ENCODE assay signal across 11 cellular contexts in the genomic region with DNA sequence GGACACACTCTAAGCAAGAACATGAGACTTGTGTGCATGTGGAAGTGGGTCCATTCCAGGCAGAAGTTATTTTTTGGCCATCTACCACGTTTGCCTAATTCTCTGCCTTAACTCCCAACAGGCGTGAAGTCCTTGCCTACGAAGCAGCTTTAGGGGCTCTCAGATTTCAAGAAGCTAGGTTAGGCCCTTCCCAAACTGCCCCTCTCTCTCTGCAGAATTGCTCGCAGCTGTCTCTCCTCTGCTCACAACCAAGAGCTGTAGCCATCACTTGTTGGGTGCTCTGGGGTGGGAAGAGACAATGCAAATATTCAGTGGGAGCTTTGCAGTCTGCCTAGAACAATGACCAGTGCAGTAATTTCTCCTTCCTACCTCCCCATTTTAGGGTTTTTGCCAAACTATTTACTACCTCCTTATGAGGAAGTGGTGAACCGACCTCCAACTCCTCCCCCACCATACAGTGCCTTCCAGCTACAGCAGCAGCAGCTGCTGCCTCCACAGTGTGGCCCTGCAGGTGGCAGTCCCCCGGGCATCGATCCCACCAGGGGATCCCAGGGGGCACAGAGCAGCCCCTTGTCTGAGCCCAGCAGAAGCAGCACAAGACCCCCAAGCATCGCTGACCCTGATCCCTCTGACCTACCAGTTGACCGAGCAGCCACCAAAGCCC. TPM values are rescaled to one million over a fixed set of nuclear protein-coding genes. Genes with fewer than 3 reads are reported as not detected.
A peak's percentile ranks its signal among the peaks of the same experiment; 100 is the strongest.
DNase-seq lines count a peak whose midpoint lies in the region; ATAC-seq lines count a peak whose summit lies in the region.
"Had no signal": no experiment of that assay in that cellular context is flagged by ENCODE, and none has a peak within 500 bp of the region (broad histone marks: within the 10 kb centered on the region; RNA-seq: fewer than 3 reads in every experiment).

No MANE protein-coding gene starts in this region.

- no peak for DNase-seq in CD4-positive, alpha-beta memory T cell
- DNase-seq in Kasumi-1 (lab: John Stamatoyannopoulos, UW) (peak; percentile 94), DMS 273 (lab: John Stamatoyannopoulos, UW; ENCODE audit: unreplicated experiment) (no peak), EL (no peak)
- peak; percentile 72 for DNase-seq in activated CD8-positive, alpha-beta T cell treated with anti-CD3 and anti-CD28 coated beads, Interleukin-2, amount 10 ng/mL, durations not matched to agents 7 days and 5 days
- peak in 7 of 10 donors; percentile 5 to 65 (median 26) for DNase-seq in naive thymus-derived CD8-positive, alpha-beta T cell
- DNase-seq in activated CD4-positive, CD25-positive, alpha-beta regulatory T cell (lab: John Stamatoyannopoulos, UW): no peak
- DNase-seq: DMS153 had no signal

- intact Hi-C loops in CD4-positive, alpha-beta memory T cell (cut with micrococcal nuclease): no loop called here

- H3K4me3 Mint-ChIP-seq in CD4-positive, alpha-beta memory T cell: no peak overlapping the region
- peak overlapping the region; percentile 61 for H3K4me3 Mint-ChIP-seq in activated CD8-positive, alpha-beta T cell treated with anti-CD3 and anti-CD28 coated beads, Interleukin-2, amount 10 ng/mL, durations not matched to agents 7 days and 5 days
- H3K4me3 Mint-ChIP-seq in naive thymus-derived CD8-positive, alpha-beta T cell: peak overlapping the region in 9 of 10 donors; percentile 4 to 66 (median 28)

- H3K27ac ChIP-seq in CD4-positive, alpha-beta memory T cell (ENCODE audit: low read depth, low read length): no peak overlapping the region

- H3K4me1 Mint-ChIP-seq in CD4-positive, alpha-beta memory T cell: peaks cover 0 to 10% (median 2%) of the 10 kb centered on the region in 4 donors
- peaks cover 40% of the 10 kb centered on the region for H3K4me1 Mint-ChIP-seq in activated CD8-positive, alpha-beta T cell treated with anti-CD3 and anti-CD28 coated beads, Interleukin-2, amount 10 ng/mL, durations not matched to agents 7 days and 5 days (ENCODE audit: low read depth)
- H3K4me1 Mint-ChIP-seq in naive thymus-derived CD8-positive, alpha-beta T cell: peaks cover 11 to 37% (median 19%) of the 10 kb centered on the region in 4 donors

- no peaks in the 10 kb centered on the region for H3K4me1 ChIP-seq in CD4-positive, alpha-beta memory T cell (ENCODE audit: insufficient read depth, low read length)

- POLR2A ChIA-PET in CD4-positive, alpha-beta memory T cell (lab: Charles Lee; ENCODE audit: partially characterized antibody): no interaction called here
- POLR2A ChIA-PET in activated CD8-positive, alpha-beta T cell treated with anti-CD3 and anti-CD28 coated beads, Interleukin-2, amount 10 ng/mL, durations not matched to agents 7 days and 5 days (lab: Charles Lee): interaction anchor here (0.8 to 1.2 kb wide), 3 partner anchors 9 to 138 kb away, joined by 3 read pairs; no protein-coding TSS in a partner anchor
- POLR2A ChIA-PET in naive thymus-derived CD8-positive, alpha-beta T cell (lab: Charles Lee): interaction anchor here (1.0 kb wide), 1 partner anchor 25 kb away, joined by 3 read pairs; no protein-coding TSS in a partner anchor

- H3K27ac Mint-ChIP-seq in CD4-positive, alpha-beta memory T cell: peak overlapping the region in 5 of 7 donors; percentile 13 to 88 (median 22)
- H3K27ac Mint-ChIP-seq in activated CD8-positive, alpha-beta T cell treated with anti-CD3 and anti-CD28 coated beads, Interleukin-2, amount 10 ng/mL, durations not matched to agents 7 days and 5 days: peak overlapping the region; percentile 94
- peak overlapping the region; percentile 84 to 91 (median 86) for H3K27ac Mint-ChIP-seq in naive thymus-derived CD8-positive, alpha-beta T cell

- H3K36me3 Mint-ChIP-seq in CD4-positive, alpha-beta memory T cell: peaks cover 38 to 51% of the 10 kb centered on the region in 2 donors
- peaks cover 36% of the 10 kb centered on the region for H3K36me3 Mint-ChIP-seq in activated CD8-positive, alpha-beta T cell treated with anti-CD3 and anti-CD28 coated beads, Interleukin-2, amount 10 ng/mL, durations not matched to agents 7 days and 5 days (ENCODE audit: low read depth)
- peaks cover 0 to 76% (median 12%) of the 10 kb centered on the region in 3 donors for H3K36me3 Mint-ChIP-seq in naive thymus-derived CD8-positive, alpha-beta T cell

- no peak overlapping the region for H3K4me3 ChIP-seq in CD4-positive, alpha-beta memory T cell (ENCODE audit: low read length in 2 of 2)

- CTCF ChIA-PET in CD4-positive, alpha-beta memory T cell (lab: Charles Lee; ENCODE audit: partially characterized antibody): interaction anchor here (1.0 kb wide), 1 partner anchor 432 kb away, joined by 3 read pairs; no protein-coding TSS in a partner anchor
- CTCF ChIA-PET in activated CD8-positive, alpha-beta T cell treated with anti-CD3 and anti-CD28 coated beads, Interleukin-2, amount 10 ng/mL, durations not matched to agents 7 days and 5 days (lab: Charles Lee): interaction anchor here (0.8 to 1.5 kb wide), 8 partner anchors 14 to 242 kb away, joined by 3 to 9 read pairs (median 3); a partner anchor contains a TSS

- no peaks in the 10 kb centered on the region for H3K27me3 ChIP-seq in CD4-positive, alpha-beta memory T cell (ENCODE audit: insufficient read depth, low read length)

- H3K9me3 ChIP-seq in CD4-positive, alpha-beta memory T cell (ENCODE audit: control insufficient read depth in 1 of 2, low read length in 2 of 2): no peaks in the 10 kb centered on the region

- no peaks in the 10 kb centered on the region for H3K27me3 Mint-ChIP-seq in CD4-positive, alpha-beta memory T cell
- no peaks in the 10 kb centered on the region for H3K27me3 Mint-ChIP-seq in activated CD8-positive, alpha-beta T cell treated with anti-CD3 and anti-CD28 coated beads, Interleukin-2, amount 10 ng/mL, durations not matched to agents 7 days and 5 days (ENCODE audit: low read depth)
- H3K27me3 Mint-ChIP-seq in naive thymus-derived CD8-positive, alpha-beta T cell: no peaks in the 10 kb centered on the region

- peaks cover 46% of the 10 kb centered on the region for H3K36me3 ChIP-seq in CD4-positive, alpha-beta memory T cell (ENCODE audit: insufficient read depth, low read length)

- ATAC-seq in activated CD8-positive, alpha-beta T cell treated with anti-CD3 and anti-CD28 coated beads, Interleukin-2, amount 10 ng/mL, durations not matched to agents 7 days and 5 days: peak; percentile 88
- peak; percentile 77 to 88 for ATAC-seq in naive thymus-derived CD8-positive, alpha-beta T cell
- no peak for ATAC-seq in HG03135 (IDR thresholded peaks at IDR 0.05; ENCODE audit: unreplicated experiment)

- H3K9me3 Mint-ChIP-seq in CD4-positive, alpha-beta memory T cell: no peaks in the 10 kb centered on the region
- no peaks in the 10 kb centered on the region for H3K9me3 Mint-ChIP-seq in activated CD8-positive, alpha-beta T cell treated with anti-CD3 and anti-CD28 coated beads, Interleukin-2, amount 10 ng/mL, durations not matched to agents 7 days and 5 days (ENCODE audit: insufficient read depth)
- H3K9me3 Mint-ChIP-seq in naive thymus-derived CD8-positive, alpha-beta T cell: no peaks in the 10 kb centered on the region

RNA-seq across cellular contexts. Expression of a gene that starts 24.9 kb away (rescaled TPM):
- total RNA-seq in CD4-positive, alpha-beta memory T cell: not detected
- not detected for polyA plus RNA-seq in CD4-positive, alpha-beta memory T cell
- not detected for total RNA-seq in activated CD8-positive, alpha-beta T cell treated with anti-CD3 and anti-CD28 coated beads, Interleukin-2, amount 10 ng/mL, durations not matched to agents 7 days and 5 days
- total RNA-seq in naive thymus-derived CD8-positive, alpha-beta T cell: not detected
- polyA plus RNA-seq in naive thymus-derived CD8-positive, alpha-beta T cell: under 1 TPM in 1 of 3 donors, not detected in 2; 0.11 TPM
- total RNA-seq: LHCN-M2 had no signal
- polyA plus RNA-seq: neural cell had no signal

RNA-seq across cellular contexts. Expression of a gene that starts 41.7 kb away (rescaled TPM):
- total RNA-seq in CD4-positive, alpha-beta memory T cell: 10 to 100 TPM; 14.7 to 17.7 TPM
- 10 to 100 TPM; 29.8 to 63.2 TPM for polyA plus RNA-seq in CD4-positive, alpha-beta memory T cell
- 10 to 100 TPM; 10.4 to 11.2 TPM for total RNA-seq in activated CD8-positive, alpha-beta T cell treated with anti-CD3 and anti-CD28 coated beads, Interleukin-2, amount 10 ng/mL, durations not matched to agents 7 days and 5 days
- total RNA-seq in naive thymus-derived CD8-positive, alpha-beta T cell: 10 to 100 TPM; 16.7 to 17.1 TPM
- 10 to 100 TPM; 34.8 to 61.7 (median 58.6) TPM for polyA plus RNA-seq in naive thymus-derived CD8-positive, alpha-beta T cell

RNA-seq across cellular contexts. Expression of a gene that starts 56.9 kb away (rescaled TPM):
- 1 to 10 TPM; 2.3 TPM for total RNA-seq in CD4-positive, alpha-beta memory T cell
- polyA plus RNA-seq in CD4-positive, alpha-beta memory T cell: under 1 TPM in 1 of 2 donors, not detected in 1; 0.14 TPM
- under 1 TPM; 0.52 to 0.68 TPM for total RNA-seq in activated CD8-positive, alpha-beta T cell treated with anti-CD3 and anti-CD28 coated beads, Interleukin-2, amount 10 ng/mL, durations not matched to agents 7 days and 5 days
- 1 to 10 TPM; 1.8 to 2.5 TPM for total RNA-seq in naive thymus-derived CD8-positive, alpha-beta T cell
- not detected for polyA plus RNA-seq in naive thymus-derived CD8-positive, alpha-beta T cell

Comparison
In these comparisons a context has a peak if more than half of its experiments do, and no peak if none do; other contexts are left out.
1. DNase-seq: peak in Kasumi-1 (2 of 2), activated CD8-positive, alpha-beta T cell treated with anti-CD3 and anti-CD28 coated beads, Interleukin-2, amount 10 ng/mL, durations not matched to agents 7 days and 5 days (single experiment) and naive thymus-derived CD8-positive, alpha-beta T cell (7 of 10); none in CD4-positive, alpha-beta memory T cell (0 of 5), activated CD4-positive, CD25-positive, alpha-beta regulatory T cell (0 of 4), DMS 273 (single experiment) and EL (single experiment).
2. H3K27ac Mint-ChIP-seq: peak in every context shown above with its lines; median percentile 94 in activated CD8-positive, alpha-beta T cell treated with anti-CD3 and anti-CD28 coated beads, Interleukin-2, amount 10 ng/mL, durations not matched to agents 7 days and 5 days; 86 in naive thymus-derived CD8-positive, alpha-beta T cell; 22 in CD4-positive, alpha-beta memory T cell.
3. H3K4me3 Mint-ChIP-seq: peak in activated CD8-positive, alpha-beta T cell treated with anti-CD3 and anti-CD28 coated beads, Interleukin-2, amount 10 ng/mL, durations not matched to agents 7 days and 5 days (single experiment) and naive thymus-derived CD8-positive, alpha-beta T cell (9 of 10); none in CD4-positive, alpha-beta memory T cell (0 of 8).